1 cellular context compared by ENCODE assay signal in the genomic region with DNA sequence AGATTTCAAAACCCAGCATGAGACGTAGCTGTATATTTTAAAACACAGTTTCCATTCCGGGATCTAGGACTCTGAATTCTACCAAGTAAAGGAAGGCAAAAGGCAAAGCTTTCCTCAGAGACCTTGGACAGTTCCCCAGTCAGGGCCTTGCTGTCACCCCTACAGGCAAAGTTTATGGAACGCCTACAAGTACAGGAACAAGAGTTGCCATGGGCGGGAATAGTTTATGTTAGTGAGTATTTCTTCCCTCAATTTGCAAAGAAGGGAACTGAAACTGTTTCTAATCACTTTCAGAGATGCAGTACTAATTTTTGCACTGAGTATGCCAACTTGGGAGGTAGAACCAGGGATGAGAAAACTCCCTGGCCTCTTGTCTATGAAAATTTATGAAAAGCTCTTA.
A peak's percentile ranks its signal among the peaks of the same experiment; 100 is the strongest.
TF ChIP-seq lines count a peak whose summit lies in the region.

No MANE protein-coding gene starts in this region.

TF ChIP-seq in K562, 482 proteins besides CTCF, POLR2A, EP300 and RAD21 (continued from another document):
- TF ChIP-seq, protein P1, sequence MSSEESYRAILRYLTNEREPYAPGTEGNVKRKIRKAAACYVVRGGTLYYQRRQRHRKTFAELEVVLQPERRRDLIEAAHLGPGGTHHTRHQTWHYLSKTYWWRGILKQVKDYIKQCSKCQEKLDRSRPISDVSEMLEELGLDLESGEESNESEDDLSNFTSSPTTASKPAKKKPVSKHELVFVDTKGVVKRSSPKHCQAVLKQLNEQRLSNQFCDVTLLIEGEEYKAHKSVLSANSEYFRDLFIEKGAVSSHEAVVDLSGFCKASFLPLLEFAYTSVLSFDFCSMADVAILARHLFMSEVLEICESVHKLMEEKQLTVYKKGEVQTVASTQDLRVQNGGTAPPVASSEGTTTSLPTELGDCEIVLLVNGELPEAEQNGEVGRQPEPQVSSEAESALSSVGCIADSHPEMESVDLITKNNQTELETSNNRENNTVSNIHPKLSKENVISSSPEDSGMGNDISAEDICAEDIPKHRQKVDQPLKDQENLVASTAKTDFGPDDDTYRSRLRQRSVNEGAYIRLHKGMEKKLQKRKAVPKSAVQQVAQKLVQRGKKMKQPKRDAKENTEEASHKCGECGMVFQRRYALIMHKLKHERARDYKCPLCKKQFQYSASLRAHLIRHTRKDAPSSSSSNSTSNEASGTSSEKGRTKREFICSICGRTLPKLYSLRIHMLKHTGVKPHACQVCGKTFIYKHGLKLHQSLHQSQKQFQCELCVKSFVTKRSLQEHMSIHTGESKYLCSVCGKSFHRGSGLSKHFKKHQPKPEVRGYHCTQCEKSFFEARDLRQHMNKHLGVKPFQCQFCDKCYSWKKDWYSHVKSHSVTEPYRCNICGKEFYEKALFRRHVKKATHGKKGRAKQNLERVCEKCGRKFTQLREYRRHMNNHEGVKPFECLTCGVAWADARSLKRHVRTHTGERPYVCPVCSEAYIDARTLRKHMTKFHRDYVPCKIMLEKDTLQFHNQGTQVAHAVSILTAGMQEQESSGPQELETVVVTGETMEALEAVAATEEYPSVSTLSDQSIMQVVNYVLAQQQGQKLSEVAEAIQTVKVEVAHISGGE (CRISPR knock-in tag; IDR thresholded peaks at IDR 0.05) = peak in 1 of 3 experiments; percentile 35; a peak in 1 of 6 replicates
- TF ChIP-seq, protein P2, sequence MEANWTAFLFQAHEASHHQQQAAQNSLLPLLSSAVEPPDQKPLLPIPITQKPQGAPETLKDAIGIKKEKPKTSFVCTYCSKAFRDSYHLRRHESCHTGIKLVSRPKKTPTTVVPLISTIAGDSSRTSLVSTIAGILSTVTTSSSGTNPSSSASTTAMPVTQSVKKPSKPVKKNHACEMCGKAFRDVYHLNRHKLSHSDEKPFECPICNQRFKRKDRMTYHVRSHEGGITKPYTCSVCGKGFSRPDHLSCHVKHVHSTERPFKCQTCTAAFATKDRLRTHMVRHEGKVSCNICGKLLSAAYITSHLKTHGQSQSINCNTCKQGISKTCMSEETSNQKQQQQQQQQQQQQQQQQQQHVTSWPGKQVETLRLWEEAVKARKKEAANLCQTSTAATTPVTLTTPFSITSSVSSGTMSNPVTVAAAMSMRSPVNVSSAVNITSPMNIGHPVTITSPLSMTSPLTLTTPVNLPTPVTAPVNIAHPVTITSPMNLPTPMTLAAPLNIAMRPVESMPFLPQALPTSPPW (CRISPR knock-in tag; IDR thresholded peaks at IDR 0.05) = peak; percentile 14; the same call in 1 of the 2 replicates
- TF ChIP-seq ESRRA (IDR thresholded peaks at IDR 0.05; ENCODE audit: borderline replicate concordance, low read depth) (no peak), ZNF197 (CRISPR knock-in tag; IDR thresholded peaks at IDR 0.05; ENCODE audit: low read depth) (no peak), POU5F1 (IDR thresholded peaks at IDR 0.05; ENCODE audit: borderline replicate concordance, low read depth, low read length, partially characterized antibody) (no peak), BMI1 (IDR thresholded peaks at IDR 0.05; ENCODE audit: low read length) (no peak), ZNF184 (CRISPR knock-in tag; IDR thresholded peaks at IDR 0.05) (no peak), POLR2G (IDR thresholded peaks at IDR 0.05; ENCODE audit: low read depth, low read length) (no peak), DIDO1 (tag; IDR thresholded peaks at IDR 0.05; ENCODE audit: low read depth) (no peak), ARNT (IDR thresholded peaks at IDR 0.05) (no peak), SAFB (IDR thresholded peaks at IDR 0.05; ENCODE audit: borderline replicate concordance, low read depth, low read length) (no peak), SETDB1 (IDR thresholded peaks at IDR 0.05; ENCODE audit: low read length) (no peak)
- TF ChIP-seq, protein P3, sequence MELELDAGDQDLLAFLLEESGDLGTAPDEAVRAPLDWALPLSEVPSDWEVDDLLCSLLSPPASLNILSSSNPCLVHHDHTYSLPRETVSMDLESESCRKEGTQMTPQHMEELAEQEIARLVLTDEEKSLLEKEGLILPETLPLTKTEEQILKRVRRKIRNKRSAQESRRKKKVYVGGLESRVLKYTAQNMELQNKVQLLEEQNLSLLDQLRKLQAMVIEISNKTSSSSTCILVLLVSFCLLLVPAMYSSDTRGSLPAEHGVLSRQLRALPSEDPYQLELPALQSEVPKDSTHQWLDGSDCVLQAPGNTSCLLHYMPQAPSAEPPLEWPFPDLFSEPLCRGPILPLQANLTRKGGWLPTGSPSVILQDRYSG (tag; conservative IDR thresholded peaks at IDR 0.05; ENCODE audit: low read depth) = 0 out of 2 replicates have a peak, but pooled peaks have one; percentile 64
- TF ChIP-seq, protein P4, sequence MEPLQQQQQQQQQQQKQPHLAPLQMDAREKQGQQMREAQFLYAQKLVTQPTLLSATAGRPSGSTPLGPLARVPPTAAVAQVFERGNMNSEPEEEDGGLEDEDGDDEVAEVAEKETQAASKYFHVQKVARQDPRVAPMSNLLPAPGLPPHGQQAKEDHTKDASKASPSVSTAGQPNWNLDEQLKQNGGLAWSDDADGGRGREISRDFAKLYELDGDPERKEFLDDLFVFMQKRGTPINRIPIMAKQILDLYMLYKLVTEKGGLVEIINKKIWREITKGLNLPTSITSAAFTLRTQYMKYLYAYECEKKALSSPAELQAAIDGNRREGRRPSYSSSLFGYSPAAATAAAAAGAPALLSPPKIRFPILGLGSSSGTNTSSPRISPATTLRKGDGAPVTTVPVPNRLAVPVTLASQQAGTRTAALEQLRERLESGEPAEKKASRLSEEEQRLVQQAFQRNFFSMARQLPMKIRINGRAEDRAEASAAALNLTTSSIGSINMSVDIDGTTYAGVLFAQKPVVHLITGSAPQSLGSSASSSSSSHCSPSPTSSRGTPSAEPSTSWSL (CRISPR knock-in tag; IDR thresholded peaks at IDR 0.05; ENCODE audit: borderline replicate concordance) = no peak
- TF ChIP-seq, protein P5, sequence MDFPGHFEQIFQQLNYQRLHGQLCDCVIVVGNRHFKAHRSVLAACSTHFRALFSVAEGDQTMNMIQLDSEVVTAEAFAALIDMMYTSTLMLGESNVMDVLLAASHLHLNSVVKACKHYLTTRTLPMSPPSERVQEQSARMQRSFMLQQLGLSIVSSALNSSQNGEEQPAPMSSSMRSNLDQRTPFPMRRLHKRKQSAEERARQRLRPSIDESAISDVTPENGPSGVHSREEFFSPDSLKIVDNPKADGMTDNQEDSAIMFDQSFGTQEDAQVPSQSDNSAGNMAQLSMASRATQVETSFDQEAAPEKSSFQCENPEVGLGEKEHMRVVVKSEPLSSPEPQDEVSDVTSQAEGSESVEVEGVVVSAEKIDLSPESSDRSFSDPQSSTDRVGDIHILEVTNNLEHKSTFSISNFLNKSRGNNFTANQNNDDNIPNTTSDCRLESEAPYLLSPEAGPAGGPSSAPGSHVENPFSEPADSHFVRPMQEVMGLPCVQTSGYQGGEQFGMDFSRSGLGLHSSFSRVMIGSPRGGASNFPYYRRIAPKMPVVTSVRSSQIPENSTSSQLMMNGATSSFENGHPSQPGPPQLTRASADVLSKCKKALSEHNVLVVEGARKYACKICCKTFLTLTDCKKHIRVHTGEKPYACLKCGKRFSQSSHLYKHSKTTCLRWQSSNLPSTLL (IDR thresholded peaks at IDR 0.05) = no peak
- TF ChIP-seq, protein P6, sequence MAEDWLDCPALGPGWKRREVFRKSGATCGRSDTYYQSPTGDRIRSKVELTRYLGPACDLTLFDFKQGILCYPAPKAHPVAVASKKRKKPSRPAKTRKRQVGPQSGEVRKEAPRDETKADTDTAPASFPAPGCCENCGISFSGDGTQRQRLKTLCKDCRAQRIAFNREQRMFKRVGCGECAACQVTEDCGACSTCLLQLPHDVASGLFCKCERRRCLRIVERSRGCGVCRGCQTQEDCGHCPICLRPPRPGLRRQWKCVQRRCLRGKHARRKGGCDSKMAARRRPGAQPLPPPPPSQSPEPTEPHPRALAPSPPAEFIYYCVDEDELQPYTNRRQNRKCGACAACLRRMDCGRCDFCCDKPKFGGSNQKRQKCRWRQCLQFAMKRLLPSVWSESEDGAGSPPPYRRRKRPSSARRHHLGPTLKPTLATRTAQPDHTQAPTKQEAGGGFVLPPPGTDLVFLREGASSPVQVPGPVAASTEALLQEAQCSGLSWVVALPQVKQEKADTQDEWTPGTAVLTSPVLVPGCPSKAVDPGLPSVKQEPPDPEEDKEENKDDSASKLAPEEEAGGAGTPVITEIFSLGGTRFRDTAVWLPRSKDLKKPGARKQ (CRISPR knock-in tag; IDR thresholded peaks at IDR 0.05) = no peak
- TF ChIP-seq, protein P7, sequence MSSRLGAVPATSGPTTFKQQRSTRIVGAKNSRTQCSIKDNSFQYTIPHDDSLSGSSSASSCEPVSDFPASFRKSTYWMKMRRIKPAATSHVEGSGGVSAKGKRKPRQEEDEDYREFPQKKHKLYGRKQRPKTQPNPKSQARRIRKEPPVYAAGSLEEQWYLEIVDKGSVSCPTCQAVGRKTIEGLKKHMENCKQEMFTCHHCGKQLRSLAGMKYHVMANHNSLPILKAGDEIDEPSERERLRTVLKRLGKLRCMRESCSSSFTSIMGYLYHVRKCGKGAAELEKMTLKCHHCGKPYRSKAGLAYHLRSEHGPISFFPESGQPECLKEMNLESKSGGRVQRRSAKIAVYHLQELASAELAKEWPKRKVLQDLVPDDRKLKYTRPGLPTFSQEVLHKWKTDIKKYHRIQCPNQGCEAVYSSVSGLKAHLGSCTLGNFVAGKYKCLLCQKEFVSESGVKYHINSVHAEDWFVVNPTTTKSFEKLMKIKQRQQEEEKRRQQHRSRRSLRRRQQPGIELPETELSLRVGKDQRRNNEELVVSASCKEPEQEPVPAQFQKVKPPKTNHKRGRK (tag; IDR thresholded peaks at IDR 0.05) = no peak
